In the genomic region with DNA sequence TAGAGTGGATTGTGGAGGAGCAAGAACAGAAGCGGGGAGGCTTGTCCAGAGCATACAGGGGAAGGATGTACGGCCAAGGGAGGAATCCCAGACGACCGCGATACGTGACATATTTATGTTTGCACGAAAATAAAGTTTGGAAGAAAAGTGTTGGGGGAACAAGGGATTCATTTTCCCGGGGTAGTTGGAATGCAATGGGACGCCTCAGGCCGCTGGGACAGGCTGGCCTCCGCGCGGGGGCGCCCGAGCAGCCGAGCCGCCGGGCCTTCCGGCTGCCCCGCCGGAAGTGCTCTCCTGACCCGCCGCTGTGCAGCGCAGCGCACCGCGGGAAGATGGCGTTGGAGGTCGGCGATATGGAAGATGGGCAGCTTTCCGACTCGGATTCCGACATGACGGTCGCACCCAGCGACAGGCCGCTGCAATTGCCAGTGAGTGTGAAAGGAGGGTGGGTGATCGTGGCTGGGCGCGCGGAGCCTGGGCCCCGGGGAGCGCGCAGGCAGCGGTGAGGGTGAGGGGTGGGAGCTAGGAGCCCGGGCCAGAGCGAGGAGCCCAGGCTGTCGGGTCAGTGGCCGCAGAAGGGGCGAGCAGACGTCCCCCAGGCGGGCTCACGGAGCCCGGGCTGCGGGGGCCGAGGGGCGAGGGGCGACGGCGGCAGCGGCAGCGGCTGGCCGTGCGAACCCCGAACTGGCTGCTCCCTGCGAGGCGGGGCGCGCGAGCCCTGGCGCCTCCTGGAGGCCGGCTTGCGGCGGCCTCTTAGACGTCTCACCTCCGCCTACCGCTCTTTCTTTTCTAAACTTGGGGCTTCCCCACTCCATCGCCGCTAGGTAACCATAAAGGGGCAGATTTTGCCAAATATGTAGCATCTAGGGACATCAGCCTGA, we compare ENCODE assay signal across 1 cellular context.
TF ChIP-seq lines count a peak whose summit lies in the region.

A gene with protein sequence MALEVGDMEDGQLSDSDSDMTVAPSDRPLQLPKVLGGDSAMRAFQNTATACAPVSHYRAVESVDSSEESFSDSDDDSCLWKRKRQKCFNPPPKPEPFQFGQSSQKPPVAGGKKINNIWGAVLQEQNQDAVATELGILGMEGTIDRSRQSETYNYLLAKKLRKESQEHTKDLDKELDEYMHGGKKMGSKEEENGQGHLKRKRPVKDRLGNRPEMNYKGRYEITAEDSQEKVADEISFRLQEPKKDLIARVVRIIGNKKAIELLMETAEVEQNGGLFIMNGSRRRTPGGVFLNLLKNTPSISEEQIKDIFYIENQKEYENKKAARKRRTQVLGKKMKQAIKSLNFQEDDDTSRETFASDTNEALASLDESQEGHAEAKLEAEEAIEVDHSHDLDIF (plus strand): TSS at position 317 of the 881 bp plus-strand sequence. CDS start 16 bp downstream, at position 333.

TF ChIP-seq in HEK293, 187 proteins besides CTCF, POLR2A, EP300 and RAD21 (continued from another document):
- no peak for TF ChIP-seq ZNF19 (tag by site-specific recombination; IDR thresholded peaks at IDR 0.05; ENCODE audit: low read depth)
- TF ChIP-seq ZNF776 (tag by site-specific recombination; IDR thresholded peaks at IDR 0.05; ENCODE audit: borderline replicate concordance) = no peak
- TF ChIP-seq ZNF561 (tag by site-specific recombination; IDR thresholded peaks at IDR 0.05; ENCODE audit: borderline replicate concordance) = peak; percentile 46
- no peak for TF ChIP-seq ZNF350 (tag by site-specific recombination; IDR thresholded peaks at IDR 0.05)
- no peak for TF ChIP-seq ZNF16 (tag by site-specific recombination; IDR thresholded peaks at IDR 0.05; ENCODE audit: low read depth)
- no peak for TF ChIP-seq ZNF239 (tag by site-specific recombination; IDR thresholded peaks at IDR 0.05)
- no peak for TF ChIP-seq ZFP41 (tag by site-specific recombination; IDR thresholded peaks at IDR 0.05; ENCODE audit: borderline replicate concordance)
- TF ChIP-seq BCL11B (tag by site-specific recombination; IDR thresholded peaks at IDR 0.05; ENCODE audit: low read depth) = 0 out of 2 replicates have a peak, but pooled peaks have one; percentile 46
- 0 out of 2 replicates have a peak, but pooled peaks have one; percentile 63 for TF ChIP-seq ZNF391 (tag by site-specific recombination; IDR thresholded peaks at IDR 0.05; ENCODE audit: borderline replicate concordance, low read depth)
- TF ChIP-seq ZNF404 (tag by site-specific recombination; IDR thresholded peaks at IDR 0.05) = no peak
- TF ChIP-seq ZBTB8A (tag by site-specific recombination; IDR thresholded peaks at IDR 0.05) = no peak; the same call in 1 of the 2 replicates
- no peak for TF ChIP-seq ZNF214 (tag by site-specific recombination; IDR thresholded peaks at IDR 0.05; ENCODE audit: borderline replicate concordance)
- no peak for TF ChIP-seq ZNF138 (tag by site-specific recombination; IDR thresholded peaks at IDR 0.05; ENCODE audit: borderline replicate concordance)
- peak; percentile 71 for TF ChIP-seq ZNF629 (tag by site-specific recombination; IDR thresholded peaks at IDR 0.05)
- TF ChIP-seq ZNF433 (tag by site-specific recombination; IDR thresholded peaks at IDR 0.05; ENCODE audit: low read depth) = no peak
- no peak for TF ChIP-seq ZNF624 (tag by site-specific recombination; IDR thresholded peaks at IDR 0.05)
- no peak for TF ChIP-seq ZNF596 (tag by site-specific recombination; IDR thresholded peaks at IDR 0.05)
- no peak for TF ChIP-seq ZSCAN23 (tag by site-specific recombination; IDR thresholded peaks at IDR 0.05)
- no peak for TF ChIP-seq ZNF521 (tag by site-specific recombination; IDR thresholded peaks at IDR 0.05)
- no peak for TF ChIP-seq ZBTB10 (tag by site-specific recombination; IDR thresholded peaks at IDR 0.05)
- no peak for TF ChIP-seq REPIN1 (tag by site-specific recombination; IDR thresholded peaks at IDR 0.05; ENCODE audit: low read depth)
- TF ChIP-seq ZNF133 (tag by site-specific recombination; IDR thresholded peaks at IDR 0.05) = no peak
- peak; percentile 63 for TF ChIP-seq ZNF24 (tag by site-specific recombination; IDR thresholded peaks at IDR 0.05)
- no peak for TF ChIP-seq GLIS1 (tag by site-specific recombination; IDR thresholded peaks at IDR 0.05)
- peak; percentile 44 for TF ChIP-seq ZBTB17 (tag by site-specific recombination; IDR thresholded peaks at IDR 0.05)
- no peak for TF ChIP-seq ZNF302 (tag by site-specific recombination; IDR thresholded peaks at IDR 0.05; ENCODE audit: low read depth)
- TF ChIP-seq, protein P1, sequence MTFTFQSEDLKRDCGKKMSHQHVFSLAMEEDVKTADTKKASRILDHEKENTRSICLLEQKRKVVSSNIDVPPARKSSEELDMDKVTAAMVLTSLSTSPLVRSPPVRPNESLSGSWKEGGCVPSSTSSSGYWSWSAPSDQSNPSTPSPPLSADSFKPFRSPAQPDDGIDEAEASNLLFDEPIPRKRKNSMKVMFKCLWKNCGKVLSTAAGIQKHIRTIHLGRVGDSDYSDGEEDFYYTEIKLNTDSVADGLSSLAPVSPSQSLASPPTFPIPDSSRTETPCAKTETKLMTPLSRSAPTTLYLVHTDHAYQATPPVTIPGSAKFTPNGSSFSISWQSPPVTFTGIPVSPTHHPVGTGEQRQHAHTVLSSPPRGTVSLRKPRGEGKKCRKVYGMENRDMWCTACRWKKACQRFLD (tag by site-specific recombination; IDR thresholded peaks at IDR 0.05) = no peak
- no peak for TF ChIP-seq ZNF169 (tag by site-specific recombination; IDR thresholded peaks at IDR 0.05)
- TF ChIP-seq ZNF266 (tag by site-specific recombination; IDR thresholded peaks at IDR 0.05; ENCODE audit: low read depth) = no peak
- TF ChIP-seq ZNF48 (tag by site-specific recombination; IDR thresholded peaks at IDR 0.05) = no peak
- no peak for TF ChIP-seq HOXC10 (CRISPR knock-in tag; IDR thresholded peaks at IDR 0.05)
- no peak; the same call in 1 of the 2 replicates for TF ChIP-seq ZNF768 (tag by site-specific recombination; IDR thresholded peaks at IDR 0.05)
- no peak for TF ChIP-seq ZNF121 (tag by site-specific recombination; IDR thresholded peaks at IDR 0.05)
- peak; percentile 97 for TF ChIP-seq ZBTB11 (tag by site-specific recombination; conservative IDR thresholded peaks at IDR 0.05; ENCODE audit: low read depth)
